Comparison of ENCODE assay signal across 16 cellular contexts in genomic region chr16:88889702-88890352, GRCh38. TPM values are rescaled to one million over a fixed set of nuclear protein-coding genes. Genes with fewer than 3 reads are reported as not detected.
"Had no signal": no experiment of that assay in that cellular context is flagged by ENCODE, and none has a peak within 500 bp of the region (broad histone marks: within the 10 kb centered on the region; RNA-seq: fewer than 3 reads in every experiment).

No MANE protein-coding gene starts in this region.

RNA-seq across cellular contexts. Expression of gene PABPN1L, which starts 23.4 kb away (rescaled TPM):
- total RNA-seq: activated CD4-positive, alpha-beta memory T cell treated with anti-CD3 and anti-CD28 coated beads for 36 hours; activated CD4-positive, alpha-beta T cell treated with anti-CD3 and anti-CD28 coated beads, Interleukin-2, amount 10 ng/mL, durations not matched to agents 24 days and 14 days; activated CD8-positive, alpha-beta memory T cell treated with anti-CD3 and anti-CD28 coated beads for 36 hours; activated CD8-positive, alpha-beta T cell treated with anti-CD3 and anti-CD28 coated beads for 36 hours; activated naive CD4-positive, alpha-beta T cell treated with anti-CD3 and anti-CD28 coated beads for 36 hours; activated naive CD4-positive, alpha-beta T cell treated with anti-CD3 and anti-CD28 coated beads, Interleukin-2, amount 50 U/mL, for 72 hours; activated naive CD8-positive, alpha-beta T cell treated with anti-CD3 and anti-CD28 coated beads for 36 hours; activated T-cell treated with anti-CD3 and anti-CD28 coated beads, Interleukin-2, amount 50 U/mL, for 4 hours; activated T-cell treated with anti-CD3 and anti-CD28 coated beads, Interleukin-2, amount 50 U/mL, for 72 hours; activated T-helper 1 cell treated with anti-CD3 and anti-CD28 coated beads, Interleukin-12 subunit alpha, Interleukin-12 subunit beta, Interleukin-2, Interleukin-4 antibody, amounts not matched to agents 30 ng/mL and 10 ng/mL and 1 ng/mL, durations not matched to agents 14 hours and 24 hours and 36 hours; activated T-helper 17 cell treated with anti-CD3 and anti-CD28 coated beads, Interleukin-2, amount 50 U/mL, for 72 hours; aorta; astrocyte; body of pancreas; breast epithelium; cardiac muscle cell had no signal
- polyA plus RNA-seq: aorta had no signal
